8 cellular contexts compared by ENCODE assay signal in genomic region chr16:9901-10665, GRCh38. TPM values are rescaled to one million over a fixed set of nuclear protein-coding genes. Genes with fewer than 3 reads are reported as not detected.
DNase-seq lines count a peak whose midpoint lies in the region; ATAC-seq, FAIRE-seq and TF ChIP-seq lines count a peak whose summit lies in the region.

No MANE protein-coding gene starts in this region.

- H2AFZ ChIP-seq in GM12878 (ENCODE audit: control insufficient read depth, low read depth, low read length): no peak overlapping the region

- intact Hi-C loops in GM12878 (cut with micrococcal nuclease; ENCODE audit: unreplicated experiment): no loop called here
- intact Hi-C loops in natural killer cell (cut with micrococcal nuclease): no loop called here

- H3K36me3 ChIP-seq in BLaER1 (no peaks in the 10 kb centered on the region), HUES64 (ENCODE audit: insufficient read depth, low read length) (no peaks in the 10 kb centered on the region), GM12878 (ENCODE audit: control insufficient read depth in 2 of 2, insufficient read depth in 2 of 2, low read length in 1 of 2) (no peaks in the 10 kb centered on the region)

- DNase-seq in GM12878 (ENCODE audit: low read depth, low spot score) (no peak), natural killer cell (no peak), SKM-1 treated with dmso at 0.1 percent for 144 hours (lab: John Stamatoyannopoulos, UW; ENCODE audit: unreplicated experiment) (no peak), cerebellar nuclear complex (lab: John Stamatoyannopoulos, UW) (no peak), GM13976 (ENCODE audit: low spot score) (no peak), DMS153 (lab: John Stamatoyannopoulos, UW) (no peak)

- POLR2A ChIA-PET in GM12878 (lab: Charles Lee): no interaction called here

- H3K27me3 ChIP-seq in BLaER1 (no peaks in the 10 kb centered on the region), HUES64 (ENCODE audit: insufficient read depth, low read length) (no peaks in the 10 kb centered on the region), GM12878 (replicated peaks in 1 of 2; ENCODE audit: control insufficient read depth in 2 of 2, insufficient read depth in 2 of 2, low read length in 1 of 2) (no peaks in the 10 kb centered on the region)

- FAIRE-seq in GM12878 (lab: Jason Lieb, UNC): no peak

- H3K4me3 Mint-ChIP-seq in natural killer cell: no peak overlapping the region

- BruUV-seq in GM12878 (replicated peaks; lab: Mats Ljungman, UMichigan): no TSS peak

- H4K20me1 ChIP-seq in BLaER1 (no peaks in the 10 kb centered on the region), GM12878 (ENCODE audit: control insufficient read depth, insufficient read depth) (no peaks in the 10 kb centered on the region)

- RAD21 ChIA-PET in GM12878 (lab: Charles Lee; ENCODE audit: unreplicated experiment): no interaction called here

- no peaks in the 10 kb centered on the region for H3K36me3 Mint-ChIP-seq in natural killer cell

- peaks cover 5% of the 10 kb centered on the region; the same call in 1 of the 2 replicates for H3K9me3 ChIP-seq in BLaER1
- no peaks in the 10 kb centered on the region for H3K9me3 ChIP-seq in HUES64 (ENCODE audit: insufficient read depth, low read depth, low read length)
- H3K9me3 ChIP-seq in GM12878 (replicated peaks; ENCODE audit: control insufficient read depth, insufficient read depth, low read length): no peaks in the 10 kb centered on the region

- TF ChIP-seq POLR2A in GM12878 (IDR thresholded peaks at IDR 0.05; ENCODE audit: low read depth, low read length): no peak

- no peak overlapping the region for H3K9ac ChIP-seq in BLaER1
- no peak overlapping the region for H3K9ac ChIP-seq in HUES64 (ENCODE audit: low read depth, low read length)
- H3K9ac ChIP-seq in GM12878 (ENCODE audit: control insufficient read depth, insufficient read depth, low read length): no peak overlapping the region

- SMC1A ChIA-PET in GM12878 (lab: Charles Lee; ENCODE audit: uncharacterized antibody, unreplicated experiment): no interaction called here

- H3K9me3 Mint-ChIP-seq in natural killer cell: no peaks in the 10 kb centered on the region

- ATAC-seq in GM12878 (peak; percentile 90), natural killer cell (peak; percentile 30 to 92 (median 92))

- TF ChIP-seq EP300 in GM12878 (IDR thresholded peaks at IDR 0.05; ENCODE audit: borderline replicate concordance in 1 of 2, control insufficient read depth in 1 of 2, low read depth in 2 of 2, low read length in 2 of 2): no peak

- no peak for TF ChIP-seq RAD21 in GM12878 (IDR thresholded peaks at IDR 0.05; ENCODE audit: insufficient read depth, low read depth, low read length)

- H3K4me3 ChIP-seq in BLaER1 (peak overlapping the region; percentile 49; the same call in 1 of the 2 replicates), HUES64 (ENCODE audit: low read length) (peak overlapping the region; percentile 32; the same call in 1 of the 2 replicates), GM12878 (no peak overlapping the region)

- H3K4me2 ChIP-seq in BLaER1: no peak overlapping the region
- no peak overlapping the region for H3K4me2 ChIP-seq in GM12878 (ENCODE audit: control insufficient read depth, insufficient read depth)

- TF ChIP-seq CTCF in GM12878 (IDR thresholded peaks at IDR 0.05 in 2 of 3, conservative IDR thresholded peaks at IDR 0.05 in 1 of 3; ENCODE audit: control insufficient read depth in 2 of 3, extremely low read depth in 1 of 3, insufficient read depth in 1 of 3, low read depth in 3 of 3, low read length in 3 of 3): no peak
- TF ChIP-seq CTCF in natural killer cell (IDR thresholded peaks at IDR 0.05): no peak
- no peak for TF ChIP-seq CTCF in GM13976 (IDR thresholded peaks at IDR 0.05; ENCODE audit: borderline replicate concordance, control extremely low read depth, extremely low read depth, insufficient read depth, missing control alignments)

- in situ Hi-C loops in GM12878 (cut with MboI): no loop called here
- in situ Hi-C loops in GM13976 (cut with MboI; ENCODE audit: low sequenced_read_pairs, unreplicated experiment): no loop called here

- CTCF ChIA-PET in GM12878 (lab: Yijun Ruan, JAX): no interaction called here

- 54% methylated on average over 10 of the region's 48 CpGs for whole genome bisulfite sequencing in HUES64
- 79% methylated on average over 14 of the region's 48 CpGs for WGBS in GM12878 (ENCODE audit: insufficient coverage, insufficient replicate concordance, low lambda C conversion rate, missing lambda C conversion rate)

- peak overlapping the region in 1 of 2 donors; percentile 65 for H3K27ac Mint-ChIP-seq in natural killer cell

- H3K27me3 Mint-ChIP-seq in natural killer cell (ENCODE audit: low read depth in 2 of 2): no peaks in the 10 kb centered on the region

- H3K27ac ChIP-seq in BLaER1: no peak overlapping the region
- H3K27ac ChIP-seq in HUES64 (ENCODE audit: low read depth, low read length): no peak overlapping the region
- H3K27ac ChIP-seq in GM12878 (ENCODE audit: control insufficient read depth, insufficient read depth): no peak overlapping the region

- H3K79me2 ChIP-seq in GM12878 (ENCODE audit: control insufficient read depth, insufficient read depth, low read length): no peaks in the 10 kb centered on the region

- H3K4me1 ChIP-seq in BLaER1: no peaks in the 10 kb centered on the region
- no peaks in the 10 kb centered on the region for H3K4me1 ChIP-seq in HUES64 (ENCODE audit: insufficient read depth, low read length)
- H3K4me1 ChIP-seq in GM12878 (ENCODE audit: control insufficient read depth, insufficient read depth, low read length): no peaks in the 10 kb centered on the region

- H3K4me1 Mint-ChIP-seq in natural killer cell: no peaks in the 10 kb centered on the region

TF ChIP-seq in GM12878, 131 proteins besides CTCF, POLR2A, EP300 and RAD21 (continues in another document):
- no peak for TF ChIP-seq ZNF24 (IDR thresholded peaks at IDR 0.05)
- no peak for TF ChIP-seq NR2C2 (IDR thresholded peaks at IDR 0.05; ENCODE audit: borderline replicate concordance, control insufficient read depth, insufficient read length, low read depth)
- no peak for TF ChIP-seq JUND (IDR thresholded peaks at IDR 0.05; ENCODE audit: low read depth, low read length)
- TF ChIP-seq ZNF384 (IDR thresholded peaks at IDR 0.05; ENCODE audit: borderline replicate concordance, low read depth, low read length): no peak
- no peak for TF ChIP-seq MAX (IDR thresholded peaks at IDR 0.05; ENCODE audit: low read depth, low read length)
- no peak for TF ChIP-seq CHD4 (IDR thresholded peaks at IDR 0.05)
- no peak for TF ChIP-seq TARDBP (IDR thresholded peaks at IDR 0.05; ENCODE audit: borderline replicate concordance)
- TF ChIP-seq E2F4 (IDR thresholded peaks at IDR 0.05; ENCODE audit: low read depth, low read length): no peak

RNA-seq across cellular contexts. Expression of gene POLR3K, which starts 43.3 kb away (rescaled TPM):
- 29.2 TPM for polyA plus RNA-seq in HUES64 (2013, experiment 1 of 2)
- 25.4 TPM for polyA plus RNA-seq in HUES64 (2013, experiment 2 of 2)
- total RNA-seq in GM12878 (2013; cell fraction: nucleolus; rRNA removed): 38.3 and 42.5 TPM in 2 replicates
- total RNA-seq in GM12878 (2014; rRNA removed) (25.0 and 25.6 TPM in 2 replicates), GM12878 (2014; rRNA removed; fragmentation: Illumina TruSeq; extraction: Trizol) (23.8 and 25.3 TPM in 2 replicates), GM12878 (2021) (56.0 and 58.3 TPM in 2 replicates), natural killer cell (10 to 100 TPM; 10.6 to 14.6 (median 11.3) TPM)
- polyA plus RNA-seq in GM12878 (2011; ENCODE audit: low read depth): 25.6 TPM
- polyA plus RNA-seq in GM12878 (2011; rRNA removed) (54.9 and 65.8 TPM in 2 replicates), GM12878 (2014; fragmentation: Illumina TruSeq; extraction: Trizol) (23.1 and 39.1 TPM in 2 replicates), GM12878 (2014; fragmentation: Nextera tagmentation; extraction: Ambion mirVana) (100 to 1,000 TPM; 195 to 222 TPM), GM12878 (2014; rRNA removed) (60.0 and 62.2 TPM in 2 replicates), GM12878 (2016; fragmentation: Nextera tagmentation; extraction: Ambion mirVana) (100 to 1,000 TPM; 106 to 115 TPM)
- 105 and 107 TPM in 2 replicates for polyA plus RNA-seq in GM12878 (2011; cell fraction: cytosol; rRNA removed)
- 52.4 and 59.9 TPM in 2 replicates for polyA plus RNA-seq in GM12878 (2011; cell fraction: nucleus; rRNA removed)
- 35.4 and 38.1 TPM in 2 replicates for polyA plus RNA-seq in GM12878 (2012)
- 66.7 and 70.0 TPM in 2 replicates for polyA minus RNA-seq in GM12878 (2011; rRNA and poly(A)+ RNA removed)
- polyA minus RNA-seq in GM12878 (2011; cell fraction: cytosol; rRNA and poly(A)+ RNA removed): 20.0 and 22.8 TPM in 2 replicates
- polyA minus RNA-seq in GM12878 (2011; cell fraction: nucleus; rRNA and poly(A)+ RNA removed): 14.5 and 26.7 TPM in 2 replicates

RNA-seq across cellular contexts. Expression of gene SNRNP25, which starts 43.5 kb away (rescaled TPM):
- 77.2 TPM for polyA plus RNA-seq in HUES64 (2013, experiment 1 of 2)
- polyA plus RNA-seq in HUES64 (2013, experiment 2 of 2): 64.6 TPM
- 19.0 and 21.4 TPM in 2 replicates for total RNA-seq in GM12878 (2013; cell fraction: nucleolus; rRNA removed)
- total RNA-seq in GM12878 (2014; rRNA removed) (68.5 and 79.9 TPM in 2 replicates), GM12878 (2014; rRNA removed; fragmentation: Illumina TruSeq; extraction: Trizol) (58.6 and 58.9 TPM in 2 replicates), GM12878 (2021) (69.8 and 72.6 TPM in 2 replicates), natural killer cell (10 to 100 TPM in 2 of 3 donors, 1 to 10 TPM in 1; 6.4 to 13.4 (median 13.2) TPM)
- polyA plus RNA-seq in GM12878 (2011; ENCODE audit: low read depth): 95.4 TPM
- polyA plus RNA-seq in GM12878 (2011; rRNA removed) (39.9 and 56.9 TPM in 2 replicates), GM12878 (2014; fragmentation: Illumina TruSeq; extraction: Trizol) (40.2 and 65.9 TPM in 2 replicates), GM12878 (2014; fragmentation: Nextera tagmentation; extraction: Ambion mirVana) (10 to 100 TPM; 40.9 to 59.8 TPM), GM12878 (2014; rRNA removed) (84.2 and 90.2 TPM in 2 replicates), GM12878 (2016; fragmentation: Nextera tagmentation; extraction: Ambion mirVana) (100 to 1,000 TPM; 122 to 138 TPM)
- polyA plus RNA-seq in GM12878 (2011; cell fraction: cytosol; rRNA removed): 67.5 and 80.5 TPM in 2 replicates
- 38.6 and 41.4 TPM in 2 replicates for polyA plus RNA-seq in GM12878 (2011; cell fraction: nucleus; rRNA removed)
- 52.2 and 67.8 TPM in 2 replicates for polyA plus RNA-seq in GM12878 (2012)
- polyA minus RNA-seq in GM12878 (2011; rRNA and poly(A)+ RNA removed): 20.5 and 23.6 TPM in 2 replicates
- 7.4 and 10.0 TPM in 2 replicates for polyA minus RNA-seq in GM12878 (2011; cell fraction: cytosol; rRNA and poly(A)+ RNA removed)
- polyA minus RNA-seq in GM12878 (2011; cell fraction: nucleus; rRNA and poly(A)+ RNA removed): 7.1 and 12.8 TPM in 2 replicates
